ENCODE assay signal across 8 cellular contexts in the genomic region with DNA sequence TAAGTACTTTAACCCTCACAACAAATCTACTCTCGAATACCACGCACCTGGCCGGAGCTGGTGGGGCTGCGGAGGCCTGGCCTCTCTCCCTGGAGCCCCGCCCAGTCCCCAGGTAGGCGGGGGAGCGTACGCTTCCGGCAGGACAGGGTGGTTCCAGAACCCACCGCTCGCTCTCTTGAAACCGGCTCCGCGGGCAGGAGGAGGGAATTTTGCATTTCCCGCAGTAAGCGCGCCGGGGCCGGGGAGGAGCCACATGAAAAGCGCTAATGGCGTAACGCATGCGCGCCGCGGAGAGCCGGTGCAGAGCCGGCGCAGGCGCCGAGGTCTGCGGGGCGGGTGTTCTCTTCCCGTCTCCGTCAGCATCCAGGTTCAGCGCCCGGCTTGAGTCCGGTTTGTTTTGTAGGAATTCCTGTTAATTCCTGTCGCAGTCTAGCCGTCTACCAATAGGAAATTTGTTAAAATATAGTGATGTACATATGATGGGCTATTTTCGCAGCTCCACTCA. TPM values are rescaled to one million over a fixed set of nuclear protein-coding genes. Genes with fewer than 3 reads are reported as not detected.
A peak's percentile ranks its signal among the peaks of the same experiment; 100 is the strongest.
DNase-seq lines count a peak whose midpoint lies in the region; ATAC-seq, FAIRE-seq and TF ChIP-seq lines count a peak whose summit lies in the region.

No MANE protein-coding gene starts in this region.

- TF ChIP-seq CTCF in GM10266 (IDR thresholded peaks at IDR 0.05; ENCODE audit: control insufficient read depth, insufficient read depth, low read depth, missing control alignments) (no peak), adrenal gland (IDR thresholded peaks at IDR 0.05) (no peak), prostate gland (IDR thresholded peaks at IDR 0.05) (no peak)

- no peak for FAIRE-seq in urothelium cell line (lab: Jason Lieb, UNC)

- peak; percentile 71 for ATAC-seq in HG02571 (IDR thresholded peaks at IDR 0.05; ENCODE audit: unreplicated experiment)
- ATAC-seq in left ventricle myocardium superior = peak; percentile 87

- WGBS in adrenal gland, 4 donors = 1 to 4% (median 2%) methylated on average over 11 to 41 of the region's 41 CpGs
- under 1% methylated on average over 41 of the region's 41 CpGs for WGBS in prostate gland

- DNase-seq in GM10266 (ENCODE audit: extremely low spot score) (peak; percentile 65), NCI-H1048 (lab: John Stamatoyannopoulos, UW) (peak; percentile 86), T follicular helper cell (ENCODE audit: low read depth) (peak; percentile 72), adrenal gland (peak; percentile 77 to 85 (median 80)), left ventricle myocardium superior (peak; percentile 91), prostate gland (ENCODE audit: low spot score) (peak; percentile 78), urothelium cell line (ENCODE audit: low spot score) (peak; percentile 87)

- H3K27me3 ChIP-seq in adrenal gland = no peaks in the 10 kb centered on the region
- no peaks in the 10 kb centered on the region for H3K27me3 ChIP-seq in prostate gland (replicated peaks; ENCODE audit: insufficient read depth)

- H3K9me3 ChIP-seq in adrenal gland (replicated peaks in 1 of 3) (no peaks in the 10 kb centered on the region), prostate gland (no peaks in the 10 kb centered on the region)

- intact Hi-C loops in adrenal gland (cut with DNase I) = loop anchor here (10.0 kb wide), 2 partner anchors 94 to 1424 kb away; no protein-coding TSS in a partner anchor
- intact Hi-C loops in left ventricle myocardium superior (cut with micrococcal nuclease) = loop anchor here (10.0 kb wide), 1 partner anchor 94 kb away; no protein-coding TSS in a partner anchor
- intact Hi-C loops in prostate gland (cut with DNase I) = loop anchor here (5.0 to 10.0 kb wide), 5 partner anchors 124 to 1414 kb away; a partner anchor contains a TSS

- TF ChIP-seq POLR2A in adrenal gland (IDR thresholded peaks at IDR 0.05) (no peak), prostate gland (IDR thresholded peaks at IDR 0.05) (peak; percentile 21)

- H3K4me1 ChIP-seq in adrenal gland (replicated peaks in 1 of 2) = peaks cover 2 to 5% of the 10 kb centered on the region in 2 donors
- H3K4me1 ChIP-seq in prostate gland (replicated peaks) = no peaks in the 10 kb centered on the region

- H3K36me3 ChIP-seq in adrenal gland (replicated peaks in 1 of 2) (no peaks in the 10 kb centered on the region), prostate gland (no peaks in the 10 kb centered on the region)

- peak overlapping the region in 1 of 4 donors; percentile 63 for H3K4me3 ChIP-seq in adrenal gland
- H3K4me3 ChIP-seq in prostate gland = peak overlapping the region; percentile 32 to 36

- no peak overlapping the region for H3K27ac ChIP-seq in adrenal gland
- H3K27ac ChIP-seq in prostate gland = peak overlapping the region; percentile 34 to 40

RNA-seq across cellular contexts. Expression of a gene that starts 20.8 kb away (rescaled TPM):
- under 1 TPM in 5 of 8 donors, not detected in 3; 0.13 to 0.42 (median 0.28) TPM for total RNA-seq in adrenal gland
- polyA plus RNA-seq in adrenal gland = under 1 TPM in 2 of 3 donors, not detected in 1; 0.07 to 0.22 TPM
- 71.6 TPM for total RNA-seq in left ventricle myocardium superior
- total RNA-seq in prostate gland = 1 to 10 TPM in 1 of 2 donors, under 1 TPM in 1; 0.50 to 1.2 TPM

Comparison
In these comparisons a context has a peak if more than half of its experiments do, and no peak if none do; other contexts are left out.
1. H3K27ac ChIP-seq: peak in prostate gland (2 of 2); none in adrenal gland (0 of 5).
2. RNA of a gene that starts 20.8 kb away (total RNA-seq): 71.6 TPM in left ventricle myocardium superior (single experiment); 0.50 to 1.2 TPM in prostate gland and 0.13 to 0.42 TPM in adrenal gland; every median in the first group is over 10 times any median in the second.
3. Peak in every context shown above with its lines, with median percentiles within 50 percentile points of each other: DNase-seq.